Comparison of ENCODE assay signal across 22 cellular contexts in genomic region chr3:13580256-13581023, GRCh38. TPM values are rescaled to one million over a fixed set of nuclear protein-coding genes. Genes with fewer than 3 reads are reported as not detected.
DNase-seq lines count a peak whose midpoint lies in the region; TF ChIP-seq lines count a peak whose summit lies in the region.
"Had no signal": no experiment of that assay in that cellular context is flagged by ENCODE, and none has a peak within 500 bp of the region (broad histone marks: within the 10 kb centered on the region; RNA-seq: fewer than 3 reads in every experiment).

No MANE protein-coding gene starts in this region.

- peaks cover 16% of the 10 kb centered on the region for H3K4me1 Mint-ChIP-seq in Calu3 (ENCODE audit: low read depth, unreplicated experiment)
- H3K4me1 Mint-ChIP-seq: CD4-positive, alpha-beta memory T cell had no signal

- no peaks in the 10 kb centered on the region for H4K20me1 ChIP-seq in GM23248 (ENCODE audit: insufficient read depth)

- no peaks in the 10 kb centered on the region for H3K36me3 Mint-ChIP-seq in Calu3 (ENCODE audit: insufficient read depth, unreplicated experiment)
- H3K36me3 Mint-ChIP-seq: CD4-positive, alpha-beta memory T cell; natural killer cell treated with Interleukin-12 subunit alpha and Interleukin-12 subunit beta and Interleukin-15 and Interleukin-18, amount 100 ng/mL, for 72 hours had no signal

- no peaks in the 10 kb centered on the region for H3K36me3 ChIP-seq in GM23248 (ENCODE audit: low read depth)
- H3K36me3 ChIP-seq: adrenal gland, upper lobe of left lung had no signal

- in situ Hi-C loops in GM23248 (cut with MboI): no loop called here

- peak overlapping the region; percentile 67 for H3K27ac Mint-ChIP-seq in Calu3 (ENCODE audit: unreplicated experiment)
- H3K27ac Mint-ChIP-seq: activated T-helper 2 cell treated with anti-CD3 and anti-CD28 coated beads, Interferon-gamma antibody, Interleukin-2, Interleukin-4, amounts not matched to agents 10 μg/mL and 5 μg/mL and 100 μg/mL, durations not matched to agents 14 hours and 24 hours and 36 hours; CD4-positive, alpha-beta memory T cell had no signal

- H3K27me3 Mint-ChIP-seq in Calu3 (ENCODE audit: unreplicated experiment): peaks cover 15% of the 10 kb centered on the region
- H3K27me3 Mint-ChIP-seq: natural killer cell treated with Interleukin-12 subunit alpha and Interleukin-12 subunit beta and Interleukin-15 and Interleukin-18, amount 100 ng/mL, for 72 hours had no signal

- CTCF ChIA-PET in Calu3 (lab: Charles Lee): interaction anchor here (0.8 to 1.2 kb wide), 4 partner anchors 68 to 128 kb away, joined by 3 to 6 read pairs (median 3); no protein-coding TSS in a partner anchor

- no peak overlapping the region for H3K9ac ChIP-seq in GM23248

- peaks cover 16% of the 10 kb centered on the region for H3K4me1 ChIP-seq in GM23248 (ENCODE audit: insufficient read depth)
- H3K4me1 ChIP-seq: adrenal gland, upper lobe of left lung had no signal

- H3K9me3 ChIP-seq in GM23248 (ENCODE audit: low read depth): no peaks in the 10 kb centered on the region
- H3K9me3 ChIP-seq: adrenal gland, upper lobe of left lung had no signal

- no peak overlapping the region for H3K4me3 ChIP-seq in GM23248
- H3K4me3 ChIP-seq: adrenal gland, upper lobe of left lung had no signal

- peaks cover 43% of the 10 kb centered on the region for H3K79me2 ChIP-seq in GM23248 (ENCODE audit: insufficient read depth)

- H3K4me2 ChIP-seq in GM23248 (ENCODE audit: unreplicated experiment): no peak overlapping the region

- TF ChIP-seq CTCF in Calu3 (IDR thresholded peaks at IDR 0.05; ENCODE audit: unreplicated experiment): no peak

- peaks cover 19% of the 10 kb centered on the region for H3F3A ChIP-seq in GM23248 (ENCODE audit: insufficient read depth)

- H3K9me3 Mint-ChIP-seq in Calu3 (ENCODE audit: low read depth, unreplicated experiment): no peaks in the 10 kb centered on the region
- H3K9me3 Mint-ChIP-seq: activated T-helper 2 cell treated with anti-CD3 and anti-CD28 coated beads, Interferon-gamma antibody, Interleukin-2, Interleukin-4, amounts not matched to agents 10 μg/mL and 5 μg/mL and 100 μg/mL, durations not matched to agents 14 hours and 24 hours and 36 hours; CD4-positive, alpha-beta memory T cell; natural killer cell treated with Interleukin-12 subunit alpha and Interleukin-12 subunit beta and Interleukin-15 and Interleukin-18, amount 100 ng/mL, for 72 hours had no signal

- no TSS peak for BruUV-seq in Calu3 (replicated peaks; lab: Mats Ljungman, UMichigan)

- no peaks in the 10 kb centered on the region for H3K27me3 ChIP-seq in GM23248 (replicated peaks; ENCODE audit: insufficient read depth)
- H3K27me3 ChIP-seq: adrenal gland, upper lobe of left lung had no signal

- intact Hi-C loops in Calu3 (cut with micrococcal nuclease; ENCODE audit: unreplicated experiment) (no loop called here), posterior vena cava (cut with DNase I) (no loop called here)

- no peaks in the 10 kb centered on the region for H3K9me2 ChIP-seq in GM23248 (ENCODE audit: insufficient read depth)

- DNase-seq in Calu3: peak; percentile 41
- peak; percentile 81 for DNase-seq in RPMI8226
- peak; percentile 85 for DNase-seq in epithelial cell of prostate (ENCODE audit: low read depth, low spot score)
- DNase-seq in posterior vena cava (ENCODE audit: low spot score): peak; percentile 60
- DNase-seq in HuH-7.5 (ENCODE audit: low spot score): no peak
- DNase-seq in Kasumi-1 (lab: John Stamatoyannopoulos, UW): no peak
- no peak for DNase-seq in GM23248
- no peak for DNase-seq in NOMO-1 (lab: John Stamatoyannopoulos, UW; ENCODE audit: unreplicated experiment in 2 of 2)
- DNase-seq: activated CD4-positive, CD25-positive, alpha-beta regulatory T cell treated with anti-CD3 and anti-CD28 coated beads, Interleukin-2, amount 50 U/mL, for 72 hours; CD4-positive, alpha-beta memory T cell; effector CD4-positive, alpha-beta T cell; mesendoderm; MV-4-11; NCI-H2081; stimulated activated CD4-positive, alpha-beta T cell treated with anti-CD3 and anti-CD28 coated beads, Interleukin-15, amount 100 ng/mL, for 24 hours; stimulated activated naive CD4-positive, alpha-beta T cell had no signal

- no peak overlapping the region for H3K4me3 Mint-ChIP-seq in Calu3 (ENCODE audit: low read depth, unreplicated experiment)
- H3K4me3 Mint-ChIP-seq: CD4-positive, alpha-beta memory T cell; natural killer cell treated with Interleukin-12 subunit alpha and Interleukin-12 subunit beta and Interleukin-15 and Interleukin-18, amount 100 ng/mL, for 72 hours had no signal

- WGBS in GM23248 (ENCODE audit: low coverage in 1 of 2, low lambda C conversion rate in 2 of 2, missing lambda C conversion rate in 2 of 2), 2 experiments: 48 to 49% methylated on average over 20 of the region's 20 CpGs

- H3K27ac ChIP-seq in epithelial cell of prostate (peak overlapping the region; percentile 65), GM23248 (no peak overlapping the region)
- H3K27ac ChIP-seq: adrenal gland, upper lobe of left lung had no signal

- no peak overlapping the region for H2AFZ ChIP-seq in GM23248

RNA-seq across cellular contexts. Expression of gene FBLN2, which starts 31.5 kb away (rescaled TPM):
- total RNA-seq in Calu3 (2022) (not detected in 2 replicates), posterior vena cava (100 to 1,000 TPM; 283 to 585 TPM)
- 636 and 646 TPM in 2 replicates for total RNA-seq in GM23248 (2014; rRNA removed; shearing (Covaris generic))
- polyA plus RNA-seq in GM23248 (2016; fragmentation: Nextera tagmentation; extraction: Ambion mirVana): 447 and 468 TPM in 2 replicates
- total RNA-seq: activated T-helper 2 cell treated with anti-CD3 and anti-CD28 coated beads, Interferon-gamma antibody, Interleukin-2, Interleukin-4, amounts not matched to agents 10 μg/mL and 5 μg/mL and 100 μg/mL, durations not matched to agents 14 hours and 24 hours and 36 hours; CD4-positive, alpha-beta memory T cell; H4; natural killer cell treated with Interleukin-12 subunit alpha and Interleukin-12 subunit beta and Interleukin-15 and Interleukin-18, amount 100 ng/mL, for 72 hours; NCI-H460 had no signal
- polyA plus RNA-seq: CD4-positive, alpha-beta memory T cell had no signal

Comparison
In these comparisons a context has a peak if more than half of its experiments do, and no peak if none do; other contexts are left out.
1. DNase-seq: peak in Calu3 (single experiment), RPMI8226 (single experiment), epithelial cell of prostate (single experiment) and posterior vena cava (single experiment); none in HuH-7.5 (single experiment), Kasumi-1 (0 of 2), GM23248 (single experiment) and NOMO-1 (0 of 2).
2. RNA of gene FBLN2, which starts 31.5 kb away (total RNA-seq): 636 to 646 TPM in GM23248 and 283 to 585 TPM in posterior vena cava; not detected in Calu3; every median in the first group is over 100 times any median in the second.